In genomic region chr9:129570450-129571297, GRCh38 we compare ENCODE assay signal across 8 cellular contexts. TPM values are rescaled to one million over a fixed set of nuclear protein-coding genes. Genes with fewer than 3 reads are reported as not detected.
DNase-seq lines count a peak whose midpoint lies in the region; ATAC-seq lines count a peak whose summit lies in the region.

No MANE protein-coding gene starts in this region.

- in situ Hi-C loops in Caki2 (cut with HindIII; ENCODE audit: low pct_unique_long_range_greater_than_20kb, low sequenced_read_pairs), result no loop called here

- ATAC-seq in HG03565 (IDR thresholded peaks at IDR 0.05; ENCODE audit: unreplicated experiment) (no peak), GM18519 (IDR thresholded peaks at IDR 0.05; ENCODE audit: low FRiP score, unreplicated experiment) (no peak)

- DNase-seq in Caki2 (ENCODE audit: low read depth) (peak; percentile 59), LHCN-M2 (ENCODE audit: low read depth) (peak; percentile 43), cerebellum (ENCODE audit: low spot score) (peak; percentile 44), medulla oblongata (ENCODE audit: extremely low spot score) (peak; percentile 60), HuH-7.5 (ENCODE audit: low spot score) (no peak), NCI-H187 treated with DMSO at 0.1 percent for 48 hours (lab: John Stamatoyannopoulos, UW) (no peak)

RNA-seq across cellular contexts. Expression of gene C9orf50, which starts 50.2 kb away (rescaled TPM):
- not detected in 2 replicates for total RNA-seq in Caki2 (2014; rRNA removed; shearing (Covaris generic); ENCODE audit: low replicate concordance)
- total RNA-seq in LHCN-M2 (2014; rRNA removed) (not detected in 2 replicates), cerebellum (not detected)
- polyA plus RNA-seq in LHCN-M2 (2012), result 0.11 TPM

RNA-seq across cellular contexts. Expression of gene NTMT1, which starts 55.3 kb away (rescaled TPM):
- 67.2 and 70.5 TPM in 2 replicates for total RNA-seq in Caki2 (2014; rRNA removed; shearing (Covaris generic); ENCODE audit: low replicate concordance)
- 23.9 and 24.3 TPM in 2 replicates for total RNA-seq in LHCN-M2 (2014; rRNA removed)
- 64.9 TPM for polyA plus RNA-seq in LHCN-M2 (2012)
- 14.6 TPM for total RNA-seq in cerebellum

Comparison
In these comparisons a context has a peak if more than half of its experiments do, and no peak if none do; other contexts are left out.
1. DNase-seq: peak in Caki2 (single experiment), LHCN-M2 (single experiment), cerebellum (single experiment) and medulla oblongata (single experiment); none in HuH-7.5 (single experiment) and NCI-H187 treated with DMSO at 0.1 percent for 48 hours (single experiment).